In the genomic region with DNA sequence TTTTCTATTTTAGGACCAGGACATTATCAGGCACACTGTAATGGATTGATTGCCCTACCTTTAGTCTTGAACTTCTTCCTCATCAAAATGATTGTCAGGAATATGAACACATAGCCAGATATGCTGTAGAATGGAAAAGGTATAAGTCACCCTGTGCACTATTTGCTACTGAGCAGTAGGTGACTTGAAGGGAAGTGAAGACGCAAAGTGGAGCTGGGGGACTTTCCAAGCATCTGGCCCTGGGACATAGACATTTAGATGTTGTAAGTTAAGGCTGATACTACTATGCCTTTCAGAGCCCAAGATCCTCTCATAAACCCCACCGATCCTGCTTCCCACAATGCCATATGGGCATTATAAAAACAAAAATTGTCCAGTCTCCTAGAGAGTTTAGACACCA, we compare ENCODE assay signal across 18 cellular contexts.
DNase-seq lines count a peak whose midpoint lies in the region; ATAC-seq, FAIRE-seq and TF ChIP-seq lines count a peak whose summit lies in the region.
"Had no signal": no experiment of that assay in that cellular context is flagged by ENCODE, and none has a peak within 500 bp of the region (broad histone marks: within the 10 kb centered on the region; RNA-seq: fewer than 3 reads in every experiment).

No MANE protein-coding gene starts in this region.

- peak overlapping the region; percentile 19 for H3K27ac Mint-ChIP-seq in activated T-cell treated with anti-CD3 and anti-CD28 coated beads, Interleukin-2, amount 50 U/mL, for 24 hours
- H3K27ac Mint-ChIP-seq in activated T-cell treated with anti-CD3 and anti-CD28 coated beads, Interleukin-2, amount 50 U/mL, for 72 hours: no peak overlapping the region
- peak overlapping the region in 2 of 3 donors; percentile 4 to 37 for H3K27ac Mint-ChIP-seq in IgD-negative memory B cell
- H3K27ac Mint-ChIP-seq in stimulated activated effector memory CD8-positive, alpha-beta T cell treated with anti-CD3 and anti-CD28 coated beads, Interleukin-12 subunit alpha, Interleukin-12 subunit beta, amount 100 ng/mL, for 72 hours: peak overlapping the region; percentile 37

- peaks cover 91% of the 10 kb centered on the region for H3K36me3 Mint-ChIP-seq in activated T-cell treated with anti-CD3 and anti-CD28 coated beads, Interleukin-2, amount 50 U/mL, for 24 hours (ENCODE audit: low read depth)
- peaks cover 9 to 28% of the 10 kb centered on the region in 2 donors for H3K36me3 Mint-ChIP-seq in activated T-cell treated with anti-CD3 and anti-CD28 coated beads, Interleukin-2, amount 50 U/mL, for 72 hours (ENCODE audit: insufficient read depth in 2 of 2)
- peaks cover 4% of the 10 kb centered on the region for H3K36me3 Mint-ChIP-seq in IgD-negative memory B cell
- H3K36me3 Mint-ChIP-seq in stimulated activated effector memory CD8-positive, alpha-beta T cell treated with anti-CD3 and anti-CD28 coated beads, Interleukin-12 subunit alpha, Interleukin-12 subunit beta, amount 100 ng/mL, for 72 hours: peaks cover 94% of the 10 kb centered on the region

- no peak for TF ChIP-seq POLR2A in GM12892 (IDR thresholded peaks at IDR 0.05; ENCODE audit: low read depth, low read length)

- no peaks in the 10 kb centered on the region for H3K27me3 Mint-ChIP-seq in activated T-cell treated with anti-CD3 and anti-CD28 coated beads, Interleukin-2, amount 50 U/mL, for 24 hours
- no peaks in the 10 kb centered on the region for H3K27me3 Mint-ChIP-seq in activated T-cell treated with anti-CD3 and anti-CD28 coated beads, Interleukin-2, amount 50 U/mL, for 72 hours (ENCODE audit: low read depth)
- no peaks in the 10 kb centered on the region for H3K27me3 Mint-ChIP-seq in IgD-negative memory B cell
- H3K27me3 Mint-ChIP-seq: CD4-positive, alpha-beta memory T cell had no signal

- ATAC-seq in activated T-cell treated with anti-CD3 and anti-CD28 coated beads, Interleukin-2, amount 50 U/mL, for 72 hours (replicated peaks in 1 of 2): no peak
- no peak for ATAC-seq in stimulated activated effector memory CD8-positive, alpha-beta T cell treated with anti-CD3 and anti-CD28 coated beads, Interleukin-12 subunit alpha, Interleukin-12 subunit beta, amount 100 ng/mL, for 72 hours
- ATAC-seq in GM21717 (IDR thresholded peaks at IDR 0.05; ENCODE audit: unreplicated experiment) (no peak), HG02588 (IDR thresholded peaks at IDR 0.05; ENCODE audit: unreplicated experiment) (no peak)
- ATAC-seq: SK-N-SH treated with all-trans-retinoic acid at 6 μM for 48 hours had no signal

- H3K4me3 Mint-ChIP-seq in activated T-cell treated with anti-CD3 and anti-CD28 coated beads, Interleukin-2, amount 50 U/mL, for 24 hours: no peak overlapping the region
- no peak overlapping the region for H3K4me3 Mint-ChIP-seq in activated T-cell treated with anti-CD3 and anti-CD28 coated beads, Interleukin-2, amount 50 U/mL, for 72 hours
- no peak overlapping the region for H3K4me3 Mint-ChIP-seq in IgD-negative memory B cell
- no peak overlapping the region for H3K4me3 Mint-ChIP-seq in stimulated activated effector memory CD8-positive, alpha-beta T cell treated with anti-CD3 and anti-CD28 coated beads, Interleukin-12 subunit alpha, Interleukin-12 subunit beta, amount 100 ng/mL, for 72 hours
- H3K4me3 Mint-ChIP-seq: CD4-positive, alpha-beta memory T cell had no signal

- FAIRE-seq in GM12892 (lab: Jason Lieb, UNC): peak; percentile 77
- FAIRE-seq: A204.1 had no signal

- no peak for DNase-seq in activated T-cell treated with anti-CD3 and anti-CD28 coated beads, Interleukin-2, amount 50 U/mL, for 24 hours
- DNase-seq in activated T-cell treated with anti-CD3 and anti-CD28 coated beads, Interleukin-2, amount 50 U/mL, for 72 hours: no peak
- no peak for DNase-seq in GM12892 (ENCODE audit: insufficient read length)
- DNase-seq in stimulated activated effector memory CD8-positive, alpha-beta T cell treated with anti-CD3 and anti-CD28 coated beads, Interleukin-12 subunit alpha, Interleukin-12 subunit beta, amount 100 ng/mL, for 72 hours (ENCODE audit: low spot score in 2 of 2): no peak
- DNase-seq in D341Med (ENCODE audit: low spot score): no peak
- DNase-seq: CD4-positive, alpha-beta memory T cell; DMS53; EL; KBM-7; NCI-H187; NCI-H526; PC-9; SIG-M5 had no signal

- no peaks in the 10 kb centered on the region for H3K9me3 Mint-ChIP-seq in activated T-cell treated with anti-CD3 and anti-CD28 coated beads, Interleukin-2, amount 50 U/mL, for 24 hours
- H3K9me3 Mint-ChIP-seq in activated T-cell treated with anti-CD3 and anti-CD28 coated beads, Interleukin-2, amount 50 U/mL, for 72 hours: no peaks in the 10 kb centered on the region
- no peaks in the 10 kb centered on the region for H3K9me3 Mint-ChIP-seq in IgD-negative memory B cell
- no peaks in the 10 kb centered on the region for H3K9me3 Mint-ChIP-seq in stimulated activated effector memory CD8-positive, alpha-beta T cell treated with anti-CD3 and anti-CD28 coated beads, Interleukin-12 subunit alpha, Interleukin-12 subunit beta, amount 100 ng/mL, for 72 hours

- no peaks in the 10 kb centered on the region for H3K4me1 Mint-ChIP-seq in activated T-cell treated with anti-CD3 and anti-CD28 coated beads, Interleukin-2, amount 50 U/mL, for 24 hours (ENCODE audit: low read depth)
- no peaks in the 10 kb centered on the region for H3K4me1 Mint-ChIP-seq in activated T-cell treated with anti-CD3 and anti-CD28 coated beads, Interleukin-2, amount 50 U/mL, for 72 hours (ENCODE audit: low read depth)
- H3K4me1 Mint-ChIP-seq in IgD-negative memory B cell: peaks cover 0 to 3% (median 0%) of the 10 kb centered on the region in 3 donors
- no peaks in the 10 kb centered on the region for H3K4me1 Mint-ChIP-seq in stimulated activated effector memory CD8-positive, alpha-beta T cell treated with anti-CD3 and anti-CD28 coated beads, Interleukin-12 subunit alpha, Interleukin-12 subunit beta, amount 100 ng/mL, for 72 hours
